8 cellular contexts compared by ENCODE assay signal in the genomic region with DNA sequence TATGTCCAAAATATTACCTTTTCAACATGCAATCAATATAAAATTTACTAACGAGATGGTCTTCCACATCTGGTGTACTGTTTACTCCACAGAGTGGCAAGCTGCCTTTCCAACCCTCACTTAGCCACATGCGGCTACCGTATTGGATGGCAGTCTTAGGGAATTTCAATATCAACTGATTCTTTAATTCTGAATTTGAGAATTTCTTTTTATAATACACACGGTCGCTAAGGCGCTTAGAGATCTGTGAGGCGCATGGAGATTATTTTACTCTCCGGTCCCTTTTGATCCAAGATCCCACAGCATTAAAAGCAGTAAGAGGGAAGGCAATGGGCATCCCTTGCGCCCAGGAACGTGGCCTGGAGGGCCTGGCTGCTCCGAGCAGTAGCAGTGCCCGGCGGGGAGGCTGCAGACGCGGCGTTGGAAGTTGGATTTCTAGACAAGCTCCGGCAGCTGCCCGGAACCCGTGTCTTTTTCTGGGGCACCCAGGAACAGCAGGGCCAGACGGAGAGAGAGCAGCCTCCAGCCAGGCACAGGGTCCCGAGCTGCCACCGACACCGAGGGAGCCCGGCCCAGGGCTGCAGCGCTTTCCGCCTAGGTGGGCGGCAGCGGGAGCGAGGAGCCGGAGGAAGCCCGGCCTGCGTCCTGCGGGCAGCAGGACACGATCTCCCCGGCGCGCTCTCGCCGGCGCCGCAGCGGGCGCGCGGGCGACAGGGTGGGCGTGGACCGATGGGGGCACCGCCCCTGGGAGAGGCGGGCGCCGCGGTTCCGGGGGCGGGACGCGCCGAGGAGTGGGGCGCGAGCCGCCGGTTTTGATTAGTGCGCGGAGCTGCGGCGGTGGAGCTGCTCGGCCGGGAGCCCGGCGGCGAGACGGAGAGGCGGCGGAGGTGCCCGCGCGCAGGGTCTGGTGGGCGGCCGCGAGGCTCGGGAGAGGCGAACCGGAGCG. TPM values are rescaled to one million over a fixed set of nuclear protein-coding genes. Genes with fewer than 3 reads are reported as not detected.
DNase-seq lines count a peak whose midpoint lies in the region; ATAC-seq and TF ChIP-seq lines count a peak whose summit lies in the region.

A gene (plus strand): TSS at position 819 of the 946 bp plus-strand sequence. CDS start 402 bp downstream, outside the sequence.

- TF ChIP-seq POLR2A in Raji (IDR thresholded peaks at IDR 0.05; ENCODE audit: insufficient read depth, low read depth, low read length) (peak; percentile 91), stomach (IDR thresholded peaks at IDR 0.05) (peak in 1 of 4 donors; percentile 89)

- H3K79me2 ChIP-seq in DND-41 (ENCODE audit: insufficient read depth, low read length) = peaks cover 42% of the 10 kb centered on the region

- peak within 1 kb of the TSS; percentile 95 for H3K4me3 Mint-ChIP-seq in neural crest cell

- H3K4me1 ChIP-seq in DND-41 (ENCODE audit: insufficient read depth, low read length) (peaks cover 32% of the 10 kb centered on the region), stomach (peaks cover 26 to 48% (median 33%) of the 10 kb centered on the region in 4 donors)

- DNase-seq in DND-41 (peak; percentile 83), Kasumi-1 (lab: John Stamatoyannopoulos, UW) (peak; percentile 72 to 76), fibroblast of the aortic adventitia (ENCODE audit: low read depth) (peak; percentile 83), neural crest cell (ENCODE audit: low read depth, low spot score) (peak; percentile 80), stomach (peak; percentile 92)
- peak; percentile 95 for DNase-seq in activated effector memory CD4-positive, alpha-beta T cell treated with anti-CD3 and anti-CD28 coated beads, Interleukin-2, amount 50 U/mL, for 16 hours

- H3K27me3 ChIP-seq in DND-41 (ENCODE audit: insufficient read depth, low read length, poor library complexity) (no peaks in the 10 kb centered on the region), stomach (no peaks in the 10 kb centered on the region)

- H3K9me3 ChIP-seq in DND-41 (ENCODE audit: insufficient read depth, low read length, severe bottlenecking) = no peaks in the 10 kb centered on the region
- no peaks in the 10 kb centered on the region for H3K9me3 ChIP-seq in stomach

- peak within 1 kb of the TSS; percentile 99 for H2AFZ ChIP-seq in DND-41 (ENCODE audit: low read depth, low read length)

- intact Hi-C loops in stomach (cut with DNase I; ENCODE audit: low total_unique reads) = no loop called here

- H3K4me3 ChIP-seq in DND-41 (ENCODE audit: low read depth in 1 of 2, low read length in 2 of 2) = peak within 1 kb of the TSS; percentile 78 to 83
- peak within 1 kb of the TSS; percentile 92 for H3K4me3 ChIP-seq in fibroblast of the aortic adventitia (ENCODE audit: low read depth, low read length)
- peak within 1 kb of the TSS; percentile 72 to 96 (median 92) for H3K4me3 ChIP-seq in stomach

- 0 to 2% (median 1%) methylated on average over 22 to 84 of the region's 84 CpGs for WGBS in stomach, 5 donors

- H3K36me3 Mint-ChIP-seq in neural crest cell (ENCODE audit: low read depth) = no peaks in the 10 kb centered on the region

- H3K4me1 Mint-ChIP-seq in neural crest cell = peaks cover 6% of the 10 kb centered on the region

- peak within 1 kb of the TSS; percentile 99 for H3K4me2 ChIP-seq in DND-41 (ENCODE audit: insufficient read depth, low read length)

- no peaks in the 10 kb centered on the region for H3K27me3 Mint-ChIP-seq in neural crest cell (ENCODE audit: low read depth)

- ATAC-seq in DND-41 (ENCODE audit: insufficient read depth, low read depth) (peak; percentile 90), GM21786 (IDR thresholded peaks at IDR 0.05; ENCODE audit: unreplicated experiment) (peak; percentile 69)

- H3K36me3 ChIP-seq in DND-41 (ENCODE audit: insufficient read depth, low read length) = no peaks in the 10 kb centered on the region; the same call in 1 of the 2 replicates
- no peaks in the 10 kb centered on the region for H3K36me3 ChIP-seq in stomach

- peak within 1 kb of the TSS; percentile 75 for H3K27ac ChIP-seq in DND-41 (ENCODE audit: low read length)
- peak within 1 kb of the TSS; percentile 96 to 99 (median 99) for H3K27ac ChIP-seq in stomach

- no peak for TF ChIP-seq EP300 in stomach (IDR thresholded peaks at IDR 0.05)

- H4K20me1 ChIP-seq in DND-41 (ENCODE audit: insufficient read depth, low read length) = peaks cover 9% of the 10 kb centered on the region; the same call in 1 of the 2 replicates

- H3K9me3 Mint-ChIP-seq in neural crest cell = no peaks in the 10 kb centered on the region

- TF ChIP-seq CTCF in DND-41 (IDR thresholded peaks at IDR 0.05; ENCODE audit: borderline replicate concordance, extremely low read depth, low read length, poor library complexity, severe bottlenecking) = no peak
- TF ChIP-seq CTCF in fibroblast of the aortic adventitia (IDR thresholded peaks at IDR 0.05; ENCODE audit: insufficient read depth, low read length) = no peak
- TF ChIP-seq CTCF in neural crest cell (conservative IDR thresholded peaks at IDR 0.05) = no peak
- TF ChIP-seq CTCF in stomach (IDR thresholded peaks at IDR 0.05) = no peak

- H3K27ac Mint-ChIP-seq in neural crest cell (ENCODE audit: unreplicated experiment) = peak within 1 kb of the TSS; percentile 86

- peak within 1 kb of the TSS; percentile 82 for H3K9ac ChIP-seq in DND-41 (ENCODE audit: low read depth, low read length)

RNA-seq across cellular contexts. Expression of the gene that starts here (rescaled TPM):
- 51.6 and 70.9 TPM in 2 replicates for total RNA-seq in fibroblast of the aortic adventitia (ENCODE audit: low replicate concordance)
- 20.6 and 21.2 TPM in 2 replicates for total RNA-seq in neural crest cell
- total RNA-seq in stomach = 100 to 1,000 TPM in 1 of 5 donors, 10 to 100 TPM in 4; 19.2 to 182 (median 42.6) TPM
- 10 to 100 TPM; 13.7 to 17.1 (median 16.6) TPM for polyA plus RNA-seq in stomach

Comparison
In these comparisons a context has a peak if more than half of its experiments do, and no peak if none do; other contexts are left out.
1. Peak in every context shown above with its lines: DNase-seq, ATAC-seq, H3K4me3 ChIP-seq and H3K27ac ChIP-seq.